ENCODE assay signal across 15 cellular contexts in genomic region chr15:74904190-74904805, GRCh38. TPM values are rescaled to one million over a fixed set of nuclear protein-coding genes. Genes with fewer than 3 reads are reported as not detected.
A peak's percentile ranks its signal among the peaks of the same experiment; 100 is the strongest.
DNase-seq lines count a peak whose midpoint lies in the region; ATAC-seq and TF ChIP-seq lines count a peak whose summit lies in the region.
"Had no signal": no experiment of that assay in that cellular context is flagged by ENCODE, and none has a peak within 500 bp of the region (broad histone marks: within the 10 kb centered on the region; RNA-seq: fewer than 3 reads in every experiment).

No MANE protein-coding gene starts in this region.

- no peak overlapping the region for H3K4me2 ChIP-seq in neural progenitor cell

- POLR2A ChIA-PET in HEK293 (lab: Yijun Ruan, JAX) = interaction anchor here (0.5 to 2.0 kb wide), 2 partner anchors 11 to 17 kb away, joined by 4 read pairs; no protein-coding TSS in a partner anchor

- no peaks in the 10 kb centered on the region for H3K9me3 Mint-ChIP-seq in activated T-cell treated with anti-CD3 and anti-CD28 coated beads, Interleukin-2, amount 50 U/mL, for 72 hours
- no peaks in the 10 kb centered on the region for H3K9me3 Mint-ChIP-seq in activated naive CD8-positive, alpha-beta T cell treated with anti-CD3 and anti-CD28 coated beads, Interleukin-2, amount 50 U/mL, for 24 hours
- H3K9me3 Mint-ChIP-seq in neural progenitor cell = no peaks in the 10 kb centered on the region
- H3K9me3 Mint-ChIP-seq: memory B cell had no signal

- peaks cover 32% of the 10 kb centered on the region for H3K4me1 Mint-ChIP-seq in activated T-cell treated with anti-CD3 and anti-CD28 coated beads, Interleukin-2, amount 50 U/mL, for 72 hours (ENCODE audit: low read depth)
- peaks cover 41% of the 10 kb centered on the region for H3K4me1 Mint-ChIP-seq in activated naive CD8-positive, alpha-beta T cell treated with anti-CD3 and anti-CD28 coated beads, Interleukin-2, amount 50 U/mL, for 24 hours
- H3K4me1 Mint-ChIP-seq in neural progenitor cell = peaks cover 23% of the 10 kb centered on the region

- H3K27me3 Mint-ChIP-seq in activated T-cell treated with anti-CD3 and anti-CD28 coated beads, Interleukin-2, amount 50 U/mL, for 72 hours (ENCODE audit: low read depth) = no peaks in the 10 kb centered on the region
- H3K27me3 Mint-ChIP-seq in activated naive CD8-positive, alpha-beta T cell treated with anti-CD3 and anti-CD28 coated beads, Interleukin-2, amount 50 U/mL, for 24 hours = no peaks in the 10 kb centered on the region
- H3K27me3 Mint-ChIP-seq in neural progenitor cell (ENCODE audit: insufficient read depth, low read depth) = peaks cover 4% of the 10 kb centered on the region
- H3K27me3 Mint-ChIP-seq: memory B cell had no signal

- peaks cover 44% of the 10 kb centered on the region for H3F3A ChIP-seq in neural progenitor cell (ENCODE audit: low read depth)

- H3K79me2 ChIP-seq in neural progenitor cell (ENCODE audit: low read depth) = peaks cover 28% of the 10 kb centered on the region

- no peak overlapping the region for H3K27ac ChIP-seq in HEK293 (ENCODE audit: extremely low read depth, low read depth, low read length)
- H3K27ac ChIP-seq in neural progenitor cell = no peak overlapping the region
- H3K27ac ChIP-seq: testis had no signal

- H3K36me3 ChIP-seq in HEK293 (ENCODE audit: control insufficient read depth in 2 of 2, insufficient read depth in 1 of 2, low read length in 2 of 2) (peaks cover 31 to 55% of the 10 kb centered on the region in 2 experiments), neural progenitor cell (peaks cover 11% of the 10 kb centered on the region)

- H3K27ac Mint-ChIP-seq in activated T-cell treated with anti-CD3 and anti-CD28 coated beads, Interleukin-2, amount 50 U/mL, for 72 hours = no peak overlapping the region
- no peak overlapping the region for H3K27ac Mint-ChIP-seq in activated naive CD8-positive, alpha-beta T cell treated with anti-CD3 and anti-CD28 coated beads, Interleukin-2, amount 50 U/mL, for 24 hours
- H3K27ac Mint-ChIP-seq in neural progenitor cell = no peak overlapping the region
- H3K27ac Mint-ChIP-seq: memory B cell had no signal

- DNase-seq in activated T-cell treated with anti-CD3 and anti-CD28 coated beads, Interleukin-2, amount 50 U/mL, for 72 hours = no peak
- no peak for DNase-seq in activated T-cell treated with anti-CD3 and anti-CD28 coated beads, Interleukin-2, amount 50 U/mL, for 1 hour
- DNase-seq in activated naive CD8-positive, alpha-beta T cell treated with anti-CD3 and anti-CD28 coated beads, Interleukin-2, amount 50 U/mL, for 24 hours = no peak
- DNase-seq in neural progenitor cell (ENCODE audit: low spot score) = no peak
- DNase-seq in T-helper 9 cell = no peak
- no peak for DNase-seq in HUDEP-2 (lab: John Stamatoyannopoulos, UW; ENCODE audit: unreplicated experiment in 76 of 76)
- no peak for DNase-seq in islet precursor cell
- DNase-seq: aorta, DMS79 treated with DMSO at 0.1 percent for 48 hours, NCI-H2107, Right ventricle myocardium superior, testis had no signal

- no peak overlapping the region for H3K9ac ChIP-seq in neural progenitor cell

- no peaks in the 10 kb centered on the region for H3K27me3 ChIP-seq in neural progenitor cell
- H3K27me3 ChIP-seq: dorsolateral prefrontal cortex, testis had no signal

- H4K20me1 ChIP-seq in neural progenitor cell (ENCODE audit: low read depth) = no peaks in the 10 kb centered on the region

- TF ChIP-seq CTCF in HEK293 (tag by site-specific recombination; IDR thresholded peaks at IDR 0.05) = no peak
- no peak for TF ChIP-seq CTCF in neural progenitor cell (IDR thresholded peaks at IDR 0.05)

- H3K36me3 Mint-ChIP-seq in activated T-cell treated with anti-CD3 and anti-CD28 coated beads, Interleukin-2, amount 50 U/mL, for 72 hours (ENCODE audit: insufficient read depth in 2 of 2) = peaks cover 6 to 13% of the 10 kb centered on the region in 2 donors
- peaks cover 40% of the 10 kb centered on the region for H3K36me3 Mint-ChIP-seq in activated naive CD8-positive, alpha-beta T cell treated with anti-CD3 and anti-CD28 coated beads, Interleukin-2, amount 50 U/mL, for 24 hours (ENCODE audit: low read depth)
- H3K36me3 Mint-ChIP-seq in neural progenitor cell = peaks cover 42% of the 10 kb centered on the region

- ATAC-seq in activated T-cell treated with anti-CD3 and anti-CD28 coated beads, Interleukin-2, amount 50 U/mL, for 72 hours (replicated peaks in 1 of 2) = no peak
- no peak for ATAC-seq in activated naive CD8-positive, alpha-beta T cell treated with anti-CD3 and anti-CD28 coated beads, Interleukin-2, amount 50 U/mL, for 24 hours

- H3K4me3 ChIP-seq in HEK293 (ENCODE audit: low read depth, low read length) = no peak overlapping the region
- H3K4me3 ChIP-seq in neural progenitor cell = no peak overlapping the region
- H3K4me3 ChIP-seq: testis had no signal

- peak overlapping the region; percentile 87 to 97 for H3K4me3 Mint-ChIP-seq in activated T-cell treated with anti-CD3 and anti-CD28 coated beads, Interleukin-2, amount 50 U/mL, for 72 hours
- peak overlapping the region; percentile 5 for H3K4me3 Mint-ChIP-seq in activated naive CD8-positive, alpha-beta T cell treated with anti-CD3 and anti-CD28 coated beads, Interleukin-2, amount 50 U/mL, for 24 hours
- peak overlapping the region; percentile 95 for H3K4me3 Mint-ChIP-seq in neural progenitor cell

- H3K9me3 ChIP-seq in HEK293 (ENCODE audit: control insufficient read depth, insufficient read depth, low read depth, low read length) (no peaks in the 10 kb centered on the region), neural progenitor cell (ENCODE audit: low read depth) (no peaks in the 10 kb centered on the region)
- H3K9me3 ChIP-seq: testis had no signal

- H3K4me1 ChIP-seq in HEK293 (ENCODE audit: control insufficient read depth, insufficient read depth, low read length) = peaks cover 3% of the 10 kb centered on the region; the same call in 1 of the 2 replicates
- peaks cover 9% of the 10 kb centered on the region for H3K4me1 ChIP-seq in neural progenitor cell

- H2AFZ ChIP-seq in neural progenitor cell (replicated peaks) = no peak overlapping the region

- CTCF ChIA-PET in HEK293 (lab: Yijun Ruan, JAX) = interaction anchor here (0.6 to 8.7 kb wide), 6 partner anchors 12 to 134 kb away, joined by 3 to 79 read pairs (median 4); partner anchors contain the start of gene MPI

TF ChIP-seq in HEK293, 187 proteins besides CTCF, POLR2A, EP300 and RAD21:
- TF ChIP-seq ZNF121 (tag by site-specific recombination; IDR thresholded peaks at IDR 0.05) (peak; percentile 79), ZNF600 (tag by site-specific recombination; IDR thresholded peaks at IDR 0.05) (peak; percentile 57; the same call in 1 of the 2 replicates), ZNF596 (tag by site-specific recombination; IDR thresholded peaks at IDR 0.05) (no peak), ZNF639 (tag by site-specific recombination; IDR thresholded peaks at IDR 0.05) (no peak), RBAK (tag by site-specific recombination; IDR thresholded peaks at IDR 0.05) (no peak)
TF ChIP-seq in HEK293: peak in this region for 2.

RNA-seq across cellular contexts. Expression of gene FAM219B, which starts 2.4 kb away (rescaled TPM):
- total RNA-seq in activated T-cell treated with anti-CD3 and anti-CD28 coated beads, Interleukin-2, amount 50 U/mL, for 72 hours = 10 to 100 TPM; 88.3 to 90.1 TPM
- total RNA-seq in neural progenitor cell (ENCODE audit: low replicate concordance) = 120 and 124 TPM in 2 replicates

RNA-seq across cellular contexts. Expression of gene MPI, which starts 14.5 kb away (rescaled TPM):
- total RNA-seq in activated T-cell treated with anti-CD3 and anti-CD28 coated beads, Interleukin-2, amount 50 U/mL, for 72 hours = 10 to 100 TPM; 29.6 to 32.1 TPM
- total RNA-seq in neural progenitor cell (ENCODE audit: low replicate concordance) = 77.7 and 106 TPM in 2 replicates

RNA-seq across cellular contexts. Expression of gene SCAMP2, which starts 31.1 kb away (rescaled TPM):
- total RNA-seq in activated T-cell treated with anti-CD3 and anti-CD28 coated beads, Interleukin-2, amount 50 U/mL, for 72 hours = 10 to 100 TPM; 66.4 to 77.0 TPM
- total RNA-seq in neural progenitor cell (ENCODE audit: low replicate concordance) = 19.4 and 44.5 TPM in 2 replicates

RNA-seq across cellular contexts. Expression of gene COX5A, which starts 33.6 kb away (rescaled TPM):
- total RNA-seq in activated T-cell treated with anti-CD3 and anti-CD28 coated beads, Interleukin-2, amount 50 U/mL, for 72 hours = 100 to 1,000 TPM; 241 to 246 TPM
- 144 and 200 TPM in 2 replicates for total RNA-seq in neural progenitor cell (ENCODE audit: low replicate concordance)

RNA-seq across cellular contexts. Expression of gene RPP25, which starts 52.3 kb away (rescaled TPM):
- 1 to 10 TPM; 2.2 to 3.6 TPM for total RNA-seq in activated T-cell treated with anti-CD3 and anti-CD28 coated beads, Interleukin-2, amount 50 U/mL, for 72 hours
- 2.5 and 7.2 TPM in 2 replicates for total RNA-seq in neural progenitor cell (ENCODE audit: low replicate concordance)

Comparison
In these comparisons a context has a peak if more than half of its experiments do, and no peak if none do; other contexts are left out.
1. H3K4me3 Mint-ChIP-seq: peak in every context shown above with its lines; median percentile 95 in neural progenitor cell; 92 in activated T-cell treated with anti-CD3 and anti-CD28 coated beads, Interleukin-2, amount 50 U/mL, for 72 hours; 5 in activated naive CD8-positive, alpha-beta T cell treated with anti-CD3 and anti-CD28 coated beads, Interleukin-2, amount 50 U/mL, for 24 hours.